In the genomic region with DNA sequence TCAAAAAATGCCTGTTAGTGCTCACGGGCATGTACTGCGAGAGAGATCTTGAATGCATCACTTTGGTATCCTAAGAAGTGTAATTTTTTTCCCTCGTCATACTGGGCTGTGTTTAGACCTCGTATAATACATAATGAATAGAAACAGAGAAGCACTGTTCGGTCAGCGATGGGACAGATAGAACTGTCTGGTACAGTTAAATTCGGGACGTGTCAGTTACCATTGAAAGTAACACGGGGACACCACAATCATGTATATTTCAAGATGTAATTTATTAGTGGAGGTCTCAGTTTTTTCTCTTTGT, we compare ENCODE assay signal across 9 cellular contexts. TPM values are rescaled to one million over a fixed set of nuclear protein-coding genes. Genes with fewer than 3 reads are reported as not detected.
DNase-seq lines count a peak whose midpoint lies in the region; ATAC-seq and TF ChIP-seq lines count a peak whose summit lies in the region.
"Had no signal": no experiment of that assay in that cellular context is flagged by ENCODE, and none has a peak within 500 bp of the region (broad histone marks: within the 10 kb centered on the region; RNA-seq: fewer than 3 reads in every experiment).

No MANE protein-coding gene starts in this region.

- no peak for ATAC-seq in HG03469 (IDR thresholded peaks at IDR 0.05; ENCODE audit: unreplicated experiment)

- H3K27me3 ChIP-seq in SK-N-SH (ENCODE audit: insufficient read depth) (no peaks in the 10 kb centered on the region), fibroblast of lung (ENCODE audit: control insufficient read depth, insufficient read depth, low read length) (no peaks in the 10 kb centered on the region)

- DNase-seq in GM12865 (ENCODE audit: low read depth) (no peak), SK-N-SH (peak; percentile 12), fibroblast of lung (ENCODE audit: low read depth in 2 of 2) (peak in 1 of 2 donors; percentile 29), putamen (ENCODE audit: low spot score) (peak; percentile 71), GM10248 (ENCODE audit: extremely low spot score) (no peak), NCI-H446 (lab: John Stamatoyannopoulos, UW) (no peak), NCI-H82 treated with DMSO at 0.1 percent for 48 hours (lab: John Stamatoyannopoulos, UW; ENCODE audit: unreplicated experiment) (no peak)

- peaks cover 9% of the 10 kb centered on the region for H3F3A ChIP-seq in SK-N-SH (replicated peaks; ENCODE audit: insufficient read depth)

- H3K79me2 ChIP-seq in SK-N-SH (ENCODE audit: insufficient read depth) (peaks cover 56% of the 10 kb centered on the region), fibroblast of lung (ENCODE audit: control insufficient read depth, insufficient read depth, low read length) (peaks cover 64% of the 10 kb centered on the region)

- H4K20me1 ChIP-seq in SK-N-SH (ENCODE audit: insufficient read depth) (peaks cover 13% of the 10 kb centered on the region; the same call in 1 of the 2 replicates), fibroblast of lung (ENCODE audit: control insufficient read depth, extremely low read depth, insufficient read depth, low read length) (no peaks in the 10 kb centered on the region)

- POLR2A ChIA-PET in SK-N-SH (lab: Yijun Ruan, JAX) (no interaction called here), GM10248 (lab: Yijun Ruan, JAX) (interaction anchor here (0.6 kb wide), 1 partner anchor 776 kb away, joined by 5 read pairs; no protein-coding TSS in a partner anchor)

- 12% methylated on average over 9 of the region's 9 CpGs for WGBS in SK-N-SH (ENCODE audit: low lambda C conversion rate)

- H3K4me2 ChIP-seq in SK-N-SH = peak overlapping the region; percentile 82
- peak overlapping the region; percentile 96 for H3K4me2 ChIP-seq in fibroblast of lung (ENCODE audit: extremely low read depth, insufficient read depth, low read length)

- H3K9me3 ChIP-seq in SK-N-SH (no peaks in the 10 kb centered on the region), fibroblast of lung (ENCODE audit: control insufficient read depth, insufficient read depth, low read depth, low read length) (no peaks in the 10 kb centered on the region)

- H3K36me3 ChIP-seq in SK-N-SH (replicated peaks in 1 of 2; ENCODE audit: control insufficient read depth in 1 of 2, insufficient read depth in 2 of 2, low read length in 1 of 2) (no peaks in the 10 kb centered on the region), fibroblast of lung (ENCODE audit: control insufficient read depth, insufficient read depth, low read length) (no peaks in the 10 kb centered on the region)

- CTCF ChIA-PET in SK-N-SH (lab: Yijun Ruan, JAX) = interaction anchor here (0.6 to 7.4 kb wide), 14 partner anchors 8 to 435 kb away, joined by 3 to 61 read pairs (median 4); no protein-coding TSS in a partner anchor
- CTCF ChIA-PET in GM10248 (lab: Yijun Ruan, JAX) = interaction anchor here (1.6 to 2.6 kb wide), 5 partner anchors 11 to 295 kb away, joined by 5 to 11 read pairs (median 8); no protein-coding TSS in a partner anchor

- no peak for TF ChIP-seq EP300 in SK-N-SH (IDR thresholded peaks at IDR 0.05; ENCODE audit: borderline replicate concordance in 1 of 2, low read depth in 1 of 2, low read length in 1 of 2)

- H3K27ac ChIP-seq in SK-N-SH (ENCODE audit: low read depth in 2 of 2, low read length in 1 of 2) (peak overlapping the region; percentile 72 to 87; a peak in 2 of 4 replicates), fibroblast of lung (ENCODE audit: insufficient read depth, low read length) (peak overlapping the region; percentile 93)

- H3K9ac ChIP-seq in SK-N-SH = peak overlapping the region; percentile 81; the same call in 1 of the 2 replicates
- peak overlapping the region; percentile 83 for H3K9ac ChIP-seq in fibroblast of lung (ENCODE audit: insufficient read depth, low read length)

- no peak for TF ChIP-seq RAD21 in SK-N-SH (IDR thresholded peaks at IDR 0.05; ENCODE audit: low read length)

- no peaks in the 10 kb centered on the region for H3K9me2 ChIP-seq in SK-N-SH

- no peak for TF ChIP-seq CTCF in GM12865 (IDR thresholded peaks at IDR 0.05; ENCODE audit: insufficient read depth, low read depth, low read length, missing control alignments)
- no peak for TF ChIP-seq CTCF in SK-N-SH (IDR thresholded peaks at IDR 0.05)
- TF ChIP-seq CTCF in fibroblast of lung (conservative IDR thresholded peaks at IDR 0.05 in 1 of 2, IDR thresholded peaks at IDR 0.05 in 1 of 2; ENCODE audit: low read depth in 1 of 2, low read length in 2 of 2) = no peak
- TF ChIP-seq CTCF in GM10248 (IDR thresholded peaks at IDR 0.05; ENCODE audit: control extremely low read depth, extremely low read depth, low read depth, missing control alignments) = no peak

- peaks cover 15 to 23% of the 10 kb centered on the region in 2 experiments; a peak in 3 of 4 replicates for H3K4me1 ChIP-seq in SK-N-SH (ENCODE audit: control insufficient read depth in 1 of 2, insufficient read depth in 2 of 2, low read depth in 1 of 2, low read length in 1 of 2)
- peaks cover 4% of the 10 kb centered on the region for H3K4me1 ChIP-seq in fibroblast of lung (ENCODE audit: control insufficient read depth, extremely low read depth, insufficient read depth, low read length)

- H2AFZ ChIP-seq in SK-N-SH (ENCODE audit: low read depth) (peak overlapping the region; percentile 66), fibroblast of lung (ENCODE audit: low read length) (no peak overlapping the region)

- H3K4me3 ChIP-seq in GM12865 (ENCODE audit: low read depth, low read length) (peak overlapping the region; percentile 95), SK-N-SH (ENCODE audit: low read depth in 2 of 2, low read length in 1 of 2) (peak overlapping the region; percentile 76 to 77), fibroblast of lung (replicated peaks in 1 of 4; ENCODE audit: control extremely low read depth in 1 of 4, insufficient read depth in 1 of 4, low read depth in 3 of 4, low read length in 4 of 4) (peak overlapping the region; percentile 82 to 95 (median 88))

TF ChIP-seq in SK-N-SH, 30 proteins besides CTCF, POLR2A, EP300 and RAD21:
- TF ChIP-seq, protein P1, sequence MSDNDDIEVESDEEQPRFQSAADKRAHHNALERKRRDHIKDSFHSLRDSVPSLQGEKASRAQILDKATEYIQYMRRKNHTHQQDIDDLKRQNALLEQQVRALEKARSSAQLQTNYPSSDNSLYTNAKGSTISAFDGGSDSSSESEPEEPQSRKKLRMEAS (IDR thresholded peaks at IDR 0.05; ENCODE audit: low read depth) = no peak
- TF ChIP-seq, protein P2, sequence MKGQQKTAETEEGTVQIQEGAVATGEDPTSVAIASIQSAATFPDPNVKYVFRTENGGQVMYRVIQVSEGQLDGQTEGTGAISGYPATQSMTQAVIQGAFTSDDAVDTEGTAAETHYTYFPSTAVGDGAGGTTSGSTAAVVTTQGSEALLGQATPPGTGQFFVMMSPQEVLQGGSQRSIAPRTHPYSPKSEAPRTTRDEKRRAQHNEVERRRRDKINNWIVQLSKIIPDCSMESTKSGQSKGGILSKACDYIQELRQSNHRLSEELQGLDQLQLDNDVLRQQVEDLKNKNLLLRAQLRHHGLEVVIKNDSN (IDR thresholded peaks at IDR 0.05; ENCODE audit: borderline replicate concordance, low read depth) = no peak
- TF ChIP-seq RCOR1 (IDR thresholded peaks at IDR 0.05; ENCODE audit: low read length) = no peak
- TF ChIP-seq SIN3A (IDR thresholded peaks at IDR 0.05; ENCODE audit: borderline replicate concordance, low read depth, low read length) = no peak
- TF ChIP-seq EZH2phosphoT487 (IDR thresholded peaks at IDR 0.05; ENCODE audit: borderline replicate concordance, low read depth) = no peak
- TF ChIP-seq, protein P3, sequence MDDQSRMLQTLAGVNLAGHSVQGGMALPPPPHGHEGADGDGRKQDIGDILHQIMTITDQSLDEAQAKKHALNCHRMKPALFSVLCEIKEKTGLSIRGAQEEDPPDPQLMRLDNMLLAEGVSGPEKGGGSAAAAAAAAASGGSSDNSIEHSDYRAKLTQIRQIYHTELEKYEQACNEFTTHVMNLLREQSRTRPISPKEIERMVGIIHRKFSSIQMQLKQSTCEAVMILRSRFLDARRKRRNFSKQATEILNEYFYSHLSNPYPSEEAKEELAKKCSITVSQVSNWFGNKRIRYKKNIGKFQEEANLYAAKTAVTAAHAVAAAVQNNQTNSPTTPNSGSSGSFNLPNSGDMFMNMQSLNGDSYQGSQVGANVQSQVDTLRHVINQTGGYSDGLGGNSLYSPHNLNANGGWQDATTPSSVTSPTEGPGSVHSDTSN (IDR thresholded peaks at IDR 0.05) = no peak

RNA-seq across cellular contexts. Expression of a gene that starts 1.8 kb away (rescaled TPM):
- polyA plus RNA-seq in SK-N-SH (2012; rRNA removed) = 10.9 and 13.8 TPM in 2 replicates
- 8.1 and 9.4 TPM in 2 replicates for polyA plus RNA-seq in SK-N-SH (2012; cell fraction: cytosol; rRNA removed)
- 25.1 and 36.3 TPM in 2 replicates for polyA plus RNA-seq in SK-N-SH (2012; cell fraction: nucleus; rRNA removed)
- 32.6 and 56.3 TPM in 2 replicates for total RNA-seq in fibroblast of lung
- 36.6 and 44.5 TPM in 2 replicates for polyA plus RNA-seq in fibroblast of lung
- polyA plus RNA-seq in fibroblast of lung (2012) = 29.6 and 38.2 TPM in 2 replicates
- 93.5 and 189 TPM in 2 replicates for polyA minus RNA-seq in fibroblast of lung (ENCODE audit: low replicate concordance)

RNA-seq across cellular contexts. Expression of a gene that starts 2.0 kb away (rescaled TPM):
- polyA plus RNA-seq in SK-N-SH (2012; rRNA removed) (0.18 TPM in 1 of 2 replicates, not detected in the other), fibroblast of lung (0.61 and 1.2 TPM in 2 replicates)
- polyA plus RNA-seq in SK-N-SH (2012; cell fraction: cytosol; rRNA removed) = 0.14 and 0.21 TPM in 2 replicates
- 0.08 and 0.46 TPM in 2 replicates for polyA plus RNA-seq in SK-N-SH (2012; cell fraction: nucleus; rRNA removed)
- 1.0 and 1.2 TPM in 2 replicates for total RNA-seq in fibroblast of lung
- 0.58 and 1.2 TPM in 2 replicates for polyA plus RNA-seq in fibroblast of lung (2012)
- not detected in 2 replicates for polyA minus RNA-seq in fibroblast of lung (ENCODE audit: low replicate concordance)
- total RNA-seq: T-helper 2 cell treated with Interferon-gamma antibody and Interleukin-4, amounts not matched to agents 100 ng/mL and 5 ng/mL, for 36 hours had no signal

Comparison
In these comparisons a context has a peak if more than half of its experiments do, and no peak if none do; other contexts are left out.
1. DNase-seq: peak in SK-N-SH (single experiment) and putamen (single experiment); none in GM12865 (single experiment), GM10248 (single experiment), NCI-H446 (0 of 2) and NCI-H82 treated with DMSO at 0.1 percent for 48 hours (single experiment).
2. Peak in every context shown above with its lines, with median percentiles within 50 percentile points of each other: H3K4me3 ChIP-seq.